1 cellular context compared by ENCODE assay signal in genomic region chr10:13698217-13698616, GRCh38.
TF ChIP-seq lines count a peak whose summit lies in the region.

No MANE protein-coding gene starts in this region.

TF ChIP-seq in GM23338, 12 proteins besides CTCF, POLR2A, EP300 and RAD21 (continued from another document):
- TF ChIP-seq ZNF462 (CRISPR knock-in tag; IDR thresholded peaks at IDR 0.05) (no peak), JUNB (IDR thresholded peaks at IDR 0.05; ENCODE audit: unreplicated experiment) (no peak), CREB1 (CRISPR knock-in tag; IDR thresholded peaks at IDR 0.05; ENCODE audit: low read depth) (no peak), ZNF114 (CRISPR knock-in tag; IDR thresholded peaks at IDR 0.05) (no peak), REST (IDR thresholded peaks at IDR 0.05; ENCODE audit: unreplicated experiment) (no peak), ETS1 (IDR thresholded peaks at IDR 0.05) (no peak), STAT1 (IDR thresholded peaks at IDR 0.05; ENCODE audit: unreplicated experiment) (no peak), EZH2phosphoT487 (IDR thresholded peaks at IDR 0.05; ENCODE audit: unreplicated experiment) (no peak), ZNF331 (CRISPR knock-in tag; IDR thresholded peaks at IDR 0.05; ENCODE audit: low read depth) (no peak), POLR2AphosphoS5 (IDR thresholded peaks at IDR 0.05; ENCODE audit: low read depth) (no peak)
TF ChIP-seq in GM23338: peak in this region for 0.
